In genomic region chr17:82870541-82870940, GRCh38 we compare ENCODE assay signal across 1 cellular context.
TF ChIP-seq lines count a peak whose summit lies in the region.

No MANE protein-coding gene starts in this region.

TF ChIP-seq in IMR-90, 13 proteins besides CTCF, POLR2A, EP300 and RAD21:
- TF ChIP-seq ELK1 (IDR thresholded peaks at IDR 0.05; ENCODE audit: borderline replicate concordance, low read depth, low read length) (no peak), RCOR1 (IDR thresholded peaks at IDR 0.05; ENCODE audit: insufficient replicate concordance, low read length) (no peak), CEBPB (IDR thresholded peaks at IDR 0.05; ENCODE audit: low read depth, low read length) (no peak), FOS (IDR thresholded peaks at IDR 0.05; ENCODE audit: low read depth, low read length) (no peak), SMC3 (IDR thresholded peaks at IDR 0.05; ENCODE audit: low read depth, low read length) (no peak), NFE2L2 (IDR thresholded peaks at IDR 0.05; ENCODE audit: low read depth, low read length) (no peak), USF2 (IDR thresholded peaks at IDR 0.05; ENCODE audit: low read depth, low read length) (no peak), MAZ (IDR thresholded peaks at IDR 0.05; ENCODE audit: borderline replicate concordance, low read depth, low read length) (no peak), MXI1 (IDR thresholded peaks at IDR 0.05; ENCODE audit: borderline replicate concordance, low read depth, low read length) (no peak), MAFK (IDR thresholded peaks at IDR 0.05; ENCODE audit: low read depth, low read length) (no peak), BHLHE40 (IDR thresholded peaks at IDR 0.05; ENCODE audit: low read depth, low read length) (no peak), RFX5 (IDR thresholded peaks at IDR 0.05; ENCODE audit: low read depth, low read length) (no peak), CHD1 (IDR thresholded peaks at IDR 0.05; ENCODE audit: low read depth, low read length) (no peak)
